In the genomic region with DNA sequence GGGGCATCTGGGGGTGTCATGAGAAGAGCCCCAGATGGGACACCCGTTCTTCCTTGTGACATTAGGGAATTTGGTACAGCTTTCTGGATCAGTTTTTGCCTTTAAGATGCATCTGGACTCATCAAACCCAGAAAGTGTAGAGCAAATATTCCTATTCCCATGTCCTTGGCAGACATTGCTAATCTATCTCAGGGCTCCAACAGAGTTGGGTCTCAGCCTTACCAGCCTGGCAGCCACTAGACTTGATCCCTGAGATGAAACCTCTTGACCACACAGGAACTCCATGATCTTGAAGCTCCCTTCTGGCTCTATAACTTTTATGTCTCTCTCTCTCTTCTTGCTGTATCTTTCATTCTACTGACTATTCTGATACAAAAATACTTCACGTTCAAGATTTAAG, we compare ENCODE assay signal across 9 cellular contexts. TPM values are rescaled to one million over a fixed set of nuclear protein-coding genes. Genes with fewer than 3 reads are reported as not detected.
DNase-seq lines count a peak whose midpoint lies in the region; TF ChIP-seq lines count a peak whose summit lies in the region.
"Had no signal": no experiment of that assay in that cellular context is flagged by ENCODE, and none has a peak within 500 bp of the region (broad histone marks: within the 10 kb centered on the region; RNA-seq: fewer than 3 reads in every experiment).

No MANE protein-coding gene starts in this region.

- H3K9me3 ChIP-seq in duodenal mucosa (ENCODE audit: control insufficient read depth in 1 of 2, low read length in 2 of 2) (no peaks in the 10 kb centered on the region), muscle layer of duodenum (ENCODE audit: control insufficient read depth in 1 of 2, low read length in 2 of 2) (no peaks in the 10 kb centered on the region), tibial artery (no peaks in the 10 kb centered on the region), HAP-1 (no peaks in the 10 kb centered on the region)
- H3K9me3 ChIP-seq in CD8-positive, alpha-beta memory T cell (ENCODE audit: low read length) = no peaks in the 10 kb centered on the region

- H3K9ac ChIP-seq in duodenal mucosa (ENCODE audit: low read depth in 1 of 2, low read length in 2 of 2) = no peak overlapping the region

- POLR2A ChIA-PET in RWPE1 (lab: Yijun Ruan, JAX; ENCODE audit: low non-redundant PET) = no interaction called here
- POLR2A ChIA-PET in CD8-positive, alpha-beta memory T cell (lab: Charles Lee) = no interaction called here

- H3K9me3 Mint-ChIP-seq in CD8-positive, alpha-beta memory T cell = no peaks in the 10 kb centered on the region

- H3K4me1 ChIP-seq in duodenal mucosa (ENCODE audit: control insufficient read depth in 1 of 2, insufficient read depth in 2 of 2, low read length in 2 of 2) = peaks cover 19 to 30% of the 10 kb centered on the region in 2 donors
- peaks cover 43 to 49% of the 10 kb centered on the region in 2 donors for H3K4me1 ChIP-seq in muscle layer of duodenum (ENCODE audit: control insufficient read depth in 1 of 2, insufficient read depth in 2 of 2, low read length in 2 of 2)
- peaks cover 23 to 99% (median 86%) of the 10 kb centered on the region in 4 donors for H3K4me1 ChIP-seq in tibial artery
- peaks cover 4% of the 10 kb centered on the region for H3K4me1 ChIP-seq in CD8-positive, alpha-beta memory T cell (ENCODE audit: insufficient read depth, low read length)
- H3K4me1 ChIP-seq in HAP-1 = no peaks in the 10 kb centered on the region

- H3K27ac Mint-ChIP-seq in CD8-positive, alpha-beta memory T cell = no peak overlapping the region

- H3K27me3 ChIP-seq in duodenal mucosa (ENCODE audit: control insufficient read depth in 1 of 2, insufficient read depth in 2 of 2, low read length in 2 of 2) = no peaks in the 10 kb centered on the region
- H3K27me3 ChIP-seq in muscle layer of duodenum (ENCODE audit: low read depth, low read length) = no peaks in the 10 kb centered on the region
- H3K27me3 ChIP-seq in tibial artery = no peaks in the 10 kb centered on the region
- no peaks in the 10 kb centered on the region for H3K27me3 ChIP-seq in CD8-positive, alpha-beta memory T cell (ENCODE audit: insufficient read depth, low read length, poor library complexity, severe bottlenecking)
- no peaks in the 10 kb centered on the region for H3K27me3 ChIP-seq in HAP-1 (ENCODE audit: low read depth)

- peaks cover 0 to 10% of the 10 kb centered on the region in 2 donors for H3K36me3 ChIP-seq in duodenal mucosa (ENCODE audit: control insufficient read depth in 1 of 2, insufficient read depth in 2 of 2, low read length in 2 of 2)
- no peaks in the 10 kb centered on the region for H3K36me3 ChIP-seq in muscle layer of duodenum (ENCODE audit: control insufficient read depth in 1 of 2, insufficient read depth in 2 of 2, low read length in 2 of 2)
- no peaks in the 10 kb centered on the region for H3K36me3 ChIP-seq in tibial artery
- no peaks in the 10 kb centered on the region for H3K36me3 ChIP-seq in CD8-positive, alpha-beta memory T cell (ENCODE audit: insufficient read depth, low read length)
- H3K36me3 ChIP-seq in HAP-1 (replicated peaks) = no peaks in the 10 kb centered on the region

- CTCF ChIA-PET in RWPE1 (lab: Yijun Ruan, JAX) = interaction anchor here (0.6 to 1.4 kb wide), 5 partner anchors 9 to 368 kb away, joined by 3 to 5 read pairs (median 4); no protein-coding TSS in a partner anchor
- CTCF ChIA-PET in CD8-positive, alpha-beta memory T cell (lab: Charles Lee) = no interaction called here

- H3K4me3 ChIP-seq in duodenal mucosa (ENCODE audit: low read depth in 1 of 2, low read length in 2 of 2) = no peak overlapping the region
- no peak overlapping the region for H3K4me3 ChIP-seq in muscle layer of duodenum (ENCODE audit: low read depth in 1 of 2, low read length in 2 of 2)
- H3K4me3 ChIP-seq in tibial artery = no peak overlapping the region
- no peak overlapping the region for H3K4me3 ChIP-seq in CD8-positive, alpha-beta memory T cell (ENCODE audit: low read length)
- no peak overlapping the region for H3K4me3 ChIP-seq in HAP-1

- intact Hi-C loops in tibial artery (cut with DNase I; ENCODE audit: low total_unique reads) (loop anchor here (2.0 to 5.0 kb wide), 3 partner anchors 33 to 152 kb away; a partner anchor contains a TSS), head of caudate nucleus (cut with DNase I) (loop anchor here (10.0 kb wide), 1 partner anchor 95 kb away; a partner anchor contains a TSS)

- DNase-seq in RWPE1 (ENCODE audit: low spot score) = no peak
- DNase-seq in tibial artery = no peak
- DNase-seq in CD8-positive, alpha-beta memory T cell = no peak
- no peak for DNase-seq in HAP-1 (ENCODE audit: low spot score in 2 of 2)
- no peak for DNase-seq in head of caudate nucleus
- no peak for DNase-seq in SKM-1 (lab: John Stamatoyannopoulos, UW; ENCODE audit: unreplicated experiment)
- DNase-seq: Kasumi-1 had no signal

- no peaks in the 10 kb centered on the region for H3K27me3 Mint-ChIP-seq in CD8-positive, alpha-beta memory T cell

- H3K36me3 Mint-ChIP-seq in CD8-positive, alpha-beta memory T cell = peaks cover 0 to 8% (median 0%) of the 10 kb centered on the region in 3 donors

- H3K27ac ChIP-seq in RWPE1 (peak overlapping the region; percentile 98), duodenal mucosa (ENCODE audit: low read depth, low read length) (peak overlapping the region; percentile 46), muscle layer of duodenum (ENCODE audit: low read length) (peak overlapping the region; percentile 93), tibial artery (peak overlapping the region; percentile 92 to 93)
- H3K27ac ChIP-seq in CD8-positive, alpha-beta memory T cell (ENCODE audit: low read depth, low read length) = no peak overlapping the region

- in situ Hi-C loops in HAP-1 (cut with MboI; ENCODE audit: low sequenced_read_pairs) = no loop called here

- H3K4me3 Mint-ChIP-seq in CD8-positive, alpha-beta memory T cell = no peak overlapping the region

- TF ChIP-seq CTCF in RWPE1 (conservative IDR thresholded peaks at IDR 0.05; ENCODE audit: low read depth) (no peak), tibial artery (IDR thresholded peaks at IDR 0.05) (no peak)

- peaks cover 13 to 44% (median 24%) of the 10 kb centered on the region in 3 donors for H3K4me1 Mint-ChIP-seq in CD8-positive, alpha-beta memory T cell

RNA-seq across cellular contexts. Expression of a gene that starts 35.7 kb away (rescaled TPM):
- total RNA-seq in CD8-positive, alpha-beta memory T cell = 10 to 100 TPM; 39.7 to 39.9 TPM
- polyA plus RNA-seq in CD8-positive, alpha-beta memory T cell = 25.9 TPM
